In the genomic region with DNA sequence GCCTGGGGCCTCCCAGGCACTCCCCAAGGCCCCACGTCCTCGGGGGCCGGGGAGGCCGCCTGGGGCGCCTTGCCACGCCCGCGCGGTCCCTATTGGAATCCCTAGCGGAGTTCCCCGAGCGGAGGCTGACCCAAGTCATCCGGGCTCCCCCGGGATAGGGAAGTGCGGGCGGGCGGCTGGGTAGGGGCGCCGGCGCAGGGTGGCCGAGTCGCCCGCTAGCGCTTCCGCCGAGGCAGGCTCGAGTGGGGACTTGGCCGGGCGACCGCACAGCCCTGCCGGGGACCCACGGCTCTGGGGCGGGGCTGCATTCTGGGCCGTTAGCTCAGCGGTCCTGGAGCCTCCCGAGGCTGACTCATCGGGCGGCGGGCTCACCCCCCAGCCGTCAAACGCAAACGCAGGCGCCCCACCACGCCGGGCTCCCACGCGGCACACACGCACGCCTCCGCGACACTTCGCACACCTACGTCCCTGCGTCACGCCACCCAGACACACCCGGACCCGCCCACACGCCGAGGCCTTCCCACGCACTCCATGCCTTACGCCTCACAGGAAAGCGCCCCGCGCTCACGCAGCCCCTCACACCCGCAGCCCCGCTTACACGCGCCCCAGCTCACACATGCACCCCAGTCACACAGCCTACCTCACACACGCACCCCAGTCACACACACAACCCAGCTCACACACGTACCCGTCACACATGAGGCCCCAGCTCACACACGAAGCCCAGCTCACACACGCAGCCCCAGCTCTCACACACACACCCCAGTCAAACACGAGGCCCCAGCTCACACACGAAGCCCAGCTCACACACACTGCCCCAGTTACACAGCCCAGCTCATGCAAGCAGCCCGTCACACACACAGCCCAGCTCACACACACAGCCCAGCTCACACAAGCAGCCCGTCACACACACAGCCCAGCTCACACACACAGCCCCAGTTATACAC, we compare ENCODE assay signal across 8 cellular contexts. TPM values are rescaled to one million over a fixed set of nuclear protein-coding genes. Genes with fewer than 3 reads are reported as not detected.
A peak's percentile ranks its signal among the peaks of the same experiment; 100 is the strongest.
DNase-seq lines count a peak whose midpoint lies in the region; ATAC-seq and TF ChIP-seq lines count a peak whose summit lies in the region.

No MANE protein-coding gene starts in this region.

- peak overlapping the region; percentile 60 for H3K27ac Mint-ChIP-seq in memory B cell

- peaks cover 24% of the 10 kb centered on the region for H3K4me1 Mint-ChIP-seq in memory B cell

- no peak for TF ChIP-seq CTCF in C4-2B (conservative IDR thresholded peaks at IDR 0.05)

- peak; percentile 64 for ATAC-seq in memory B cell (ENCODE audit: low read depth)
- no peak for ATAC-seq in HG02623 (IDR thresholded peaks at IDR 0.05; ENCODE audit: unreplicated experiment)

- no peaks in the 10 kb centered on the region for H3K9me3 Mint-ChIP-seq in memory B cell

- H3K27me3 Mint-ChIP-seq in memory B cell = peaks cover 12% of the 10 kb centered on the region

- DNase-seq in LHCN-M2 (ENCODE audit: low read depth) = peak; percentile 70
- peak; percentile 72 to 89 for DNase-seq in activated CD8-positive, alpha-beta memory T cell treated with anti-CD3 and anti-CD28 coated beads for 1 hour (ENCODE audit: extremely low read depth in 1 of 2, low read depth in 1 of 2)
- peak; percentile 85 for DNase-seq in effector CD8-positive, alpha-beta T cell (lab: John Stamatoyannopoulos, UW)
- DNase-seq in memory B cell (ENCODE audit: low spot score in 2 of 2) = peak; percentile 64 to 66
- peak; percentile 78 for DNase-seq in stimulated activated CD8-positive, alpha-beta memory T cell treated with anti-CD3 and anti-CD28 coated beads, Interleukin-12 subunit alpha, Interleukin-12 subunit beta, amount 100 ng/mL, for 1 hour (ENCODE audit: low read depth)
- DNase-seq in NCI-H2171 (lab: John Stamatoyannopoulos, UW) = no peak

- no peaks in the 10 kb centered on the region for H3K36me3 Mint-ChIP-seq in memory B cell

- peak overlapping the region; percentile 79 for H3K4me3 Mint-ChIP-seq in memory B cell

- peak overlapping the region; percentile 2; the same call in 1 of the 2 replicates for H3K27ac ChIP-seq in C4-2B

RNA-seq across cellular contexts. Expression of a gene that starts 1.1 kb away (rescaled TPM):
- 79.0 and 88.7 TPM in 2 replicates for total RNA-seq in LHCN-M2 (2014; rRNA removed)
- polyA plus RNA-seq in LHCN-M2 (2012) = 94.1 TPM

RNA-seq across cellular contexts. Expression of a gene that starts 36.3 kb away (rescaled TPM):
- total RNA-seq in LHCN-M2 (2014; rRNA removed) = 149 and 156 TPM in 2 replicates
- 127 TPM for polyA plus RNA-seq in LHCN-M2 (2012)

RNA-seq across cellular contexts. Expression of a gene that starts 42.8 kb away (rescaled TPM):
- total RNA-seq in LHCN-M2 (2014; rRNA removed) = 47.0 and 75.3 TPM in 2 replicates
- polyA plus RNA-seq in LHCN-M2 (2012) = 25.5 TPM
